ENCODE assay signal across 1 cellular context in the genomic region with DNA sequence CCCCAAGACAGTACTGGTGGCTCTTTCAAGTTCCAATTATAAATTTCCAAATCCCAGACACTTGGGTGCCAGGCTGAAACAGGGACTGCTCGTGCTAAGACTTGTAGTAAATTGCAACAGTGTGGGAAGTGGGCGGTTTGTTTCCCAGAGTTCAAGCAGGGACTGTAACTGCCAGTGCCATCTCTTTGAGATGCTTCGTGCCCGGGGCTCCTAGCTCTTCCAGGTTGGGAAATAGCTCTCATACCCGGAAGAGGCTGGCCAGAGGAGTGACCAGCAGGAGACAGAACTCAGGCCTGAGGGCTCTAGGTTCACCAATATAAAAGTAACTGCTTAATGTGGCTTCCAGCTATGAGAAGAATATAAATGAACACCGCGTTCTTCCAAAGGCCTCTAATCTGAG.
TF ChIP-seq lines count a peak whose summit lies in the region.

No MANE protein-coding gene starts in this region.

TF ChIP-seq in IMR-90, 13 proteins besides CTCF, POLR2A, EP300 and RAD21:
- no peak for TF ChIP-seq NFE2L2 (IDR thresholded peaks at IDR 0.05; ENCODE audit: low read depth, low read length)
- TF ChIP-seq RFX5 (IDR thresholded peaks at IDR 0.05; ENCODE audit: low read depth, low read length), result no peak
- no peak for TF ChIP-seq USF2 (IDR thresholded peaks at IDR 0.05; ENCODE audit: low read depth, low read length)
- TF ChIP-seq CEBPB (IDR thresholded peaks at IDR 0.05; ENCODE audit: low read depth, low read length), result no peak
- TF ChIP-seq MXI1 (IDR thresholded peaks at IDR 0.05; ENCODE audit: borderline replicate concordance, low read depth, low read length), result no peak
- no peak for TF ChIP-seq ELK1 (IDR thresholded peaks at IDR 0.05; ENCODE audit: borderline replicate concordance, low read depth, low read length)
- no peak for TF ChIP-seq SMC3 (IDR thresholded peaks at IDR 0.05; ENCODE audit: low read depth, low read length)
- TF ChIP-seq CHD1 (IDR thresholded peaks at IDR 0.05; ENCODE audit: low read depth, low read length), result no peak
- TF ChIP-seq FOS (IDR thresholded peaks at IDR 0.05; ENCODE audit: low read depth, low read length), result no peak
- no peak for TF ChIP-seq MAFK (IDR thresholded peaks at IDR 0.05; ENCODE audit: low read depth, low read length)
